8 cellular contexts compared by ENCODE assay signal in the genomic region with DNA sequence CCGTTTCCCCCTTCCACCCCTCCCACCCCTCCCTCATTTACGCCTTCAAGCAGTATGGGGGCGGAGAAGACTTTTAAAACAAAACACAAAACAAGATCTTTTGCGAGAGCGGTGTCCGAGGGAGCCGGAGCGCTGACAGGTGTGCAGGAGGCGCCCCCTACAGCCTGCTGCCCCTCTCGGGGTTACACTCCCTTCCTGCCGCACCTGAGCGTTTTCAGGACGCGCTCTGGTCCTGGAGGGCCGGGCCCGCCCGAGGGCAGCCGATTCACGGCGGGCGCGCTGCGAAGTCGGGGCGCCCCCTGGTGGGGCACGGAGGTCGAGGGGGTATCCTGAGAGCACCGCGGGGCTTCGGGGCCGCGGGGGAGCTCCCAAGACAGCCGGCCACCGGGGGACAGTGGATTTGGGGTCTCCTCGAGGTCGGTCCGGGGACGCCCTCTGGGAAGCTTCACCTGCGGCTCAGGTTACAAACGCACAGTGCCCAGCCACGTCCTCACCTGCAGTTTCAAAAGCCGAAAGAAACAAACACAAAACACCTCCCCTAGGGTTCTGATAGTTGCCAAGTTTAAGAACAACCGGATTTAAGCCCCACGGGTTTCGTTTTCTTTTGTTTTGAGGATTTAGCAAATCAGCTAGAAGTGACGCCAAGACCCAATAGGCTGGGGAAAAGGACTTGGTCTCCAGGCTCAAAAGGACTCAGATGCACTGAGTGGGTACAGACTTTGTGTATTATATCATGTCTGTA. TPM values are rescaled to one million over a fixed set of nuclear protein-coding genes. Genes with fewer than 3 reads are reported as not detected.
DNase-seq lines count a peak whose midpoint lies in the region; ATAC-seq lines count a peak whose summit lies in the region.

No MANE protein-coding gene starts in this region.

- H3K4me1 ChIP-seq in HUES64 (ENCODE audit: insufficient read depth, low read length): peaks cover 28% of the 10 kb centered on the region

- H3K9ac ChIP-seq in HUES64 (ENCODE audit: low read depth, low read length): no peak overlapping the region

- H3K27ac Mint-ChIP-seq in activated naive CD4-positive, alpha-beta T cell treated with anti-CD3 and anti-CD28 coated beads, Interleukin-2, amount 50 U/mL, for 24 hours: no peak overlapping the region

- H3K4me3 Mint-ChIP-seq in activated naive CD4-positive, alpha-beta T cell treated with anti-CD3 and anti-CD28 coated beads, Interleukin-2, amount 50 U/mL, for 24 hours: peak overlapping the region; percentile 88

- H3K27ac ChIP-seq in HUES64 (ENCODE audit: low read depth, low read length): no peak overlapping the region

- no peaks in the 10 kb centered on the region for H3K9me3 ChIP-seq in HUES64 (ENCODE audit: insufficient read depth, low read depth, low read length)

- DNase-seq in DMS153 treated with DMSO at 0.1 percent for 48 hours (lab: John Stamatoyannopoulos, UW; ENCODE audit: unreplicated experiment): peak; percentile 80
- peak; percentile 59 for DNase-seq in SK-N-DZ (ENCODE audit: low spot score)
- peak; percentile 51 to 69 (median 68) for DNase-seq in stimulated activated CD4-positive, alpha-beta T cell treated with anti-CD3 and anti-CD28 coated beads, Interleukin-12 subunit alpha, Interleukin-12 subunit beta, amount 100 ng/mL, for 48 hours (ENCODE audit: low read depth in 2 of 3, low spot score in 1 of 3)
- no peak for DNase-seq in cortex of kidney (lab: John Stamatoyannopoulos, UW)

- H3K9me3 Mint-ChIP-seq in activated naive CD4-positive, alpha-beta T cell treated with anti-CD3 and anti-CD28 coated beads, Interleukin-2, amount 50 U/mL, for 24 hours: peaks cover 5% of the 10 kb centered on the region

- peaks cover 82% of the 10 kb centered on the region for H3K27me3 ChIP-seq in HUES64 (ENCODE audit: insufficient read depth, low read length)

- peaks cover 26% of the 10 kb centered on the region for H3K4me1 Mint-ChIP-seq in activated naive CD4-positive, alpha-beta T cell treated with anti-CD3 and anti-CD28 coated beads, Interleukin-2, amount 50 U/mL, for 24 hours

- peak; percentile 89 for ATAC-seq in GM21515 (IDR thresholded peaks at IDR 0.05; ENCODE audit: unreplicated experiment)

- H3K4me3 ChIP-seq in HUES64 (ENCODE audit: low read length) (peak overlapping the region; percentile 52), iPS-11a (ENCODE audit: low read depth, low read length) (peak overlapping the region; percentile 27)

- H3K36me3 Mint-ChIP-seq in activated naive CD4-positive, alpha-beta T cell treated with anti-CD3 and anti-CD28 coated beads, Interleukin-2, amount 50 U/mL, for 24 hours: peaks cover 1% of the 10 kb centered on the region

- no peaks in the 10 kb centered on the region for H3K36me3 ChIP-seq in HUES64 (ENCODE audit: insufficient read depth, low read length)

- WGBS in HUES64: under 1% methylated on average over 46 of the region's 46 CpGs

- H3K27me3 Mint-ChIP-seq in activated naive CD4-positive, alpha-beta T cell treated with anti-CD3 and anti-CD28 coated beads, Interleukin-2, amount 50 U/mL, for 24 hours: peaks cover 54% of the 10 kb centered on the region

RNA-seq across cellular contexts. Expression of gene NEUROG2, which starts 8.0 kb away (rescaled TPM):
- not detected for polyA plus RNA-seq in HUES64 (2013, experiment 1 of 2)
- not detected for polyA plus RNA-seq in HUES64 (2013, experiment 2 of 2)
- polyA plus RNA-seq in SK-N-DZ (2014; cell fraction: cytosol; rRNA removed): 1.1 and 1.3 TPM in 2 replicates
- 0.63 and 0.79 TPM in 2 replicates for polyA plus RNA-seq in SK-N-DZ (2014; cell fraction: nucleus; rRNA removed)
